8 cellular contexts compared by ENCODE assay signal in the genomic region with DNA sequence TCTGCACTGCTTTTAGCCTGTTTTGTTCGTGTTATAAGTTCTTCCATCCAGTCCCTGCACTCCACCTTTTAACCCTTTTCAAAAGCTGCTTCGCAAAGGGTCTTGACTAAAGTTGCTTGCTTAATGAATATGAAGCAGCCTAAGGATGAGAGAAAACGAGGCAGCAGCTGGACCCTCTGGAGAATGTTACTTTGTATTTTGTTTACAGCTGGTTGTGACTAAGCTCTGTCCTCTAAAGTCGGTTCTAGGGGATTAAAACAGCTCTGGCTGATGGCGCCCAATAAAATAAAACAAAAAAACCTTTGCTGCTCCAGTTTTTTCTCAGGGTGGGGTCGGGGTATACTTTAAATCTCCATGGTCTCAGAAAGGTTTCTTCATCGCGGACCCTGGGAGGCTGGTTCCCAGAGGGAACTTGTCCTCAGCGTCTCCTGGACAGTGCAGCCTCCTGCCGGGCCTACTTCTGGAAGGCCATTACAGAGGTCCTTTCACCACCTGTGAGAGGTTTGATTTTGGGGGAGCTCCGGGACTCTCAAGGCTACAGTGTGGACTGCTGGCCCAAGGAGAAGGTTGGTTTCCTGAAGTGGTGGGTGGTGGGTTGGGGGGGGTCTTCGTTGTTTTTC. TPM values are rescaled to one million over a fixed set of nuclear protein-coding genes. Genes with fewer than 3 reads are reported as not detected.
A peak's percentile ranks its signal among the peaks of the same experiment; 100 is the strongest.
DNase-seq lines count a peak whose midpoint lies in the region; ATAC-seq and TF ChIP-seq lines count a peak whose summit lies in the region.

No MANE protein-coding gene starts in this region.

- in situ Hi-C loops in GM23248 (cut with MboI), result no loop called here

- no peak overlapping the region for H3K23ac ChIP-seq in neuronal stem cell (ENCODE audit: low read depth, low read length, poor library complexity)

- no peak for TF ChIP-seq CTCF in endothelial cell (IDR thresholded peaks at IDR 0.05; ENCODE audit: unreplicated experiment)

- peak overlapping the region; percentile 67 for H3K4me3 ChIP-seq in GM23248
- peak overlapping the region; percentile 50 to 53 for H3K4me3 ChIP-seq in neuronal stem cell (ENCODE audit: low read length in 2 of 2)

- H3K4ac ChIP-seq in neuronal stem cell (ENCODE audit: low read length), result no peak overlapping the region

- DNase-seq in GM23248 (peak; percentile 47), OCI-M1 (lab: John Stamatoyannopoulos, UW) (peak; percentile 71), endothelial cell (ENCODE audit: low spot score) (peak; percentile 16), neuronal stem cell (ENCODE audit: low spot score) (peak; percentile 20), SKM-1 treated with dmso at 0.1 percent for 144 hours (lab: John Stamatoyannopoulos, UW; ENCODE audit: unreplicated experiment) (no peak), GF-D8 (lab: John Stamatoyannopoulos, UW) (no peak)
- no peak for DNase-seq in activated CD4-positive, alpha-beta T cell treated with anti-CD3 and anti-CD28 coated beads, Interleukin-2, amount 50 U/mL, for 4 hours

- peak overlapping the region; percentile 100 for H3K27ac Mint-ChIP-seq in endothelial cell (ENCODE audit: unreplicated experiment)

- no peak overlapping the region for H2BK15ac ChIP-seq in neuronal stem cell (ENCODE audit: low read length)

- peaks cover 33% of the 10 kb centered on the region for H4K20me1 ChIP-seq in GM23248 (ENCODE audit: insufficient read depth)

- peaks cover 46% of the 10 kb centered on the region for H3K4me1 Mint-ChIP-seq in endothelial cell (ENCODE audit: unreplicated experiment)

- H2AK5ac ChIP-seq in neuronal stem cell (ENCODE audit: low read depth, low read length), result peak overlapping the region; percentile 40

- no peaks in the 10 kb centered on the region for H3K9me3 Mint-ChIP-seq in endothelial cell (ENCODE audit: unreplicated experiment)

- H2BK12ac ChIP-seq in neuronal stem cell (ENCODE audit: low read length), result no peak overlapping the region

- H3K9ac ChIP-seq in GM23248, result peak overlapping the region; percentile 78
- no peak overlapping the region for H3K9ac ChIP-seq in neuronal stem cell (ENCODE audit: low read depth, low read length, poor library complexity)

- H4K91ac ChIP-seq in neuronal stem cell (ENCODE audit: low read depth, low read length, poor library complexity), result no peak overlapping the region

- peak overlapping the region; percentile 58 for H3K18ac ChIP-seq in neuronal stem cell (ENCODE audit: low read length)

- peaks cover 40% of the 10 kb centered on the region for H3K4me1 ChIP-seq in GM23248 (ENCODE audit: insufficient read depth)
- H3K4me1 ChIP-seq in neuronal stem cell (ENCODE audit: control insufficient read depth in 2 of 2, insufficient read depth in 1 of 2, low read depth in 1 of 2, low read length in 2 of 2), result peaks cover 10 to 32% of the 10 kb centered on the region in 2 donors

- no peak overlapping the region for H3K14ac ChIP-seq in neuronal stem cell (ENCODE audit: low read length)

- H4K8ac ChIP-seq in neuronal stem cell (ENCODE audit: low read depth, low read length), result no peak overlapping the region

- peaks cover 64% of the 10 kb centered on the region for H3F3A ChIP-seq in GM23248 (ENCODE audit: insufficient read depth)

- peak overlapping the region; percentile 73 for H3K4me2 ChIP-seq in GM23248 (ENCODE audit: unreplicated experiment)
- H3K4me2 ChIP-seq in neuronal stem cell (ENCODE audit: insufficient read depth, low read length, poor library complexity, severe bottlenecking), result peak overlapping the region; percentile 28

- no peak overlapping the region for H2BK5ac ChIP-seq in neuronal stem cell (ENCODE audit: low read length)

- H3K9me3 ChIP-seq in GM23248 (ENCODE audit: low read depth) (no peaks in the 10 kb centered on the region), neuronal stem cell (replicated peaks in 1 of 2; ENCODE audit: control insufficient read depth in 2 of 2, insufficient read depth in 1 of 2, low read depth in 1 of 2, low read length in 2 of 2) (no peaks in the 10 kb centered on the region)

- H3K27me3 ChIP-seq in GM23248 (replicated peaks; ENCODE audit: insufficient read depth) (no peaks in the 10 kb centered on the region), neuronal stem cell (ENCODE audit: control insufficient read depth in 3 of 3, insufficient read depth in 3 of 3, low read depth in 1 of 3, low read length in 3 of 3) (no peaks in the 10 kb centered on the region)

- WGBS in GM23248 (ENCODE audit: low coverage in 1 of 2, low lambda C conversion rate in 2 of 2, missing lambda C conversion rate in 2 of 2), 2 experiments, result 33% methylated on average over 12 of the region's 12 CpGs
- no CpG with 5 or more reads among the region's 12 CpGs for WGBS in neuronal stem cell (ENCODE audit: extremely low coverage in 2 of 2, insufficient read length in 2 of 2, insufficient replicate concordance in 1 of 2), 2 donors

- H3K27ac ChIP-seq in GM23248 (peak overlapping the region; percentile 82), neuronal stem cell (replicated peaks; ENCODE audit: low read length) (peak overlapping the region; percentile 75)

- peaks cover 20% of the 10 kb centered on the region for H3K36me3 Mint-ChIP-seq in endothelial cell (ENCODE audit: low read depth, unreplicated experiment)

- H3K79me2 ChIP-seq in GM23248 (ENCODE audit: insufficient read depth), result peaks cover 96% of the 10 kb centered on the region

- H3K9me2 ChIP-seq in GM23248 (ENCODE audit: insufficient read depth), result no peaks in the 10 kb centered on the region

- peak overlapping the region; percentile 100 for H3K4me3 Mint-ChIP-seq in endothelial cell (ENCODE audit: unreplicated experiment)

- H2BK120ac ChIP-seq in neuronal stem cell (ENCODE audit: low read depth, low read length), result no peak overlapping the region

- ATAC-seq in GM18861 (IDR thresholded peaks at IDR 0.05; ENCODE audit: unreplicated experiment), result no peak

- peak overlapping the region; percentile 64 for H2AFZ ChIP-seq in GM23248
- peak overlapping the region; percentile 83 for H2AFZ ChIP-seq in neuronal stem cell (ENCODE audit: low read length)

- no peaks in the 10 kb centered on the region for H3K79me1 ChIP-seq in neuronal stem cell (ENCODE audit: low read depth, low read length)

- H3K27me3 Mint-ChIP-seq in endothelial cell (ENCODE audit: unreplicated experiment), result peaks cover 6% of the 10 kb centered on the region

- H3K36me3 ChIP-seq in GM23248 (ENCODE audit: low read depth) (peaks cover 24% of the 10 kb centered on the region), neuronal stem cell (replicated peaks in 1 of 2; ENCODE audit: control insufficient read depth in 2 of 2, insufficient read depth in 2 of 2, low read length in 2 of 2) (peaks cover 18 to 75% of the 10 kb centered on the region in 2 donors)

RNA-seq across cellular contexts. Expression of a gene that starts 0.8 kb away (rescaled TPM):
- 79.0 and 81.4 TPM in 2 replicates for total RNA-seq in GM23248 (2014; rRNA removed; shearing (Covaris generic))
- polyA plus RNA-seq in GM23248 (2016; fragmentation: Nextera tagmentation; extraction: Ambion mirVana), result 121 and 125 TPM in 2 replicates
- total RNA-seq in endothelial cell (ENCODE audit: unreplicated experiment), result 187 TPM
- 112 TPM for polyA plus RNA-seq in neuronal stem cell (2013, experiment 1 of 2)
- polyA plus RNA-seq in neuronal stem cell (2013, experiment 2 of 2), result 115 TPM

RNA-seq across cellular contexts. Expression of a gene that starts 21.2 kb away (rescaled TPM):
- 23.5 and 28.4 TPM in 2 replicates for total RNA-seq in GM23248 (2014; rRNA removed; shearing (Covaris generic))
- polyA plus RNA-seq in GM23248 (2016; fragmentation: Nextera tagmentation; extraction: Ambion mirVana), result 40.6 and 42.6 TPM in 2 replicates
- total RNA-seq in endothelial cell (ENCODE audit: unreplicated experiment), result 84.2 TPM
- polyA plus RNA-seq in neuronal stem cell (2013, experiment 1 of 2), result 52.5 TPM
- polyA plus RNA-seq in neuronal stem cell (2013, experiment 2 of 2), result 53.0 TPM

RNA-seq across cellular contexts. Expression of a gene that starts 40.0 kb away (rescaled TPM):
- total RNA-seq in GM23248 (2014; rRNA removed; shearing (Covaris generic)), result 18.5 and 22.9 TPM in 2 replicates
- polyA plus RNA-seq in GM23248 (2016; fragmentation: Nextera tagmentation; extraction: Ambion mirVana), result 23.2 and 23.4 TPM in 2 replicates
- 29.3 TPM for total RNA-seq in endothelial cell (ENCODE audit: unreplicated experiment)
- 19.8 TPM for polyA plus RNA-seq in neuronal stem cell (2013, experiment 1 of 2)
- polyA plus RNA-seq in neuronal stem cell (2013, experiment 2 of 2), result 20.3 TPM

RNA-seq across cellular contexts. Expression of a gene that starts 44.7 kb away (rescaled TPM):
- 28.0 and 29.5 TPM in 2 replicates for total RNA-seq in GM23248 (2014; rRNA removed; shearing (Covaris generic))
- 44.1 and 44.2 TPM in 2 replicates for polyA plus RNA-seq in GM23248 (2016; fragmentation: Nextera tagmentation; extraction: Ambion mirVana)
- 51.2 TPM for total RNA-seq in endothelial cell (ENCODE audit: unreplicated experiment)
- 39.5 TPM for polyA plus RNA-seq in neuronal stem cell (2013, experiment 1 of 2)
- polyA plus RNA-seq in neuronal stem cell (2013, experiment 2 of 2), result 39.5 TPM

RNA-seq across cellular contexts. Expression of a gene that starts 44.8 kb away (rescaled TPM):
- 0.11 and 0.13 TPM in 2 replicates for total RNA-seq in GM23248 (2014; rRNA removed; shearing (Covaris generic))
- 0.39 and 0.40 TPM in 2 replicates for polyA plus RNA-seq in GM23248 (2016; fragmentation: Nextera tagmentation; extraction: Ambion mirVana)
- 0.54 TPM for total RNA-seq in endothelial cell (ENCODE audit: unreplicated experiment)
- 0.13 TPM for polyA plus RNA-seq in neuronal stem cell (2013, experiment 1 of 2)
- polyA plus RNA-seq in neuronal stem cell (2013, experiment 2 of 2), result 0.14 TPM

Comparison
In these comparisons a context has a peak if more than half of its experiments do, and no peak if none do; other contexts are left out.
1. DNase-seq: peak in GM23248 (single experiment), OCI-M1 (single experiment), endothelial cell (single experiment) and neuronal stem cell (single experiment); none in SKM-1 treated with dmso at 0.1 percent for 144 hours (single experiment), activated CD4-positive, alpha-beta T cell treated with anti-CD3 and anti-CD28 coated beads, Interleukin-2, amount 50 U/mL, for 4 hours (0 of 2) and GF-D8 (single experiment).